Comparison of ENCODE assay signal across 10 cellular contexts in the genomic region with DNA sequence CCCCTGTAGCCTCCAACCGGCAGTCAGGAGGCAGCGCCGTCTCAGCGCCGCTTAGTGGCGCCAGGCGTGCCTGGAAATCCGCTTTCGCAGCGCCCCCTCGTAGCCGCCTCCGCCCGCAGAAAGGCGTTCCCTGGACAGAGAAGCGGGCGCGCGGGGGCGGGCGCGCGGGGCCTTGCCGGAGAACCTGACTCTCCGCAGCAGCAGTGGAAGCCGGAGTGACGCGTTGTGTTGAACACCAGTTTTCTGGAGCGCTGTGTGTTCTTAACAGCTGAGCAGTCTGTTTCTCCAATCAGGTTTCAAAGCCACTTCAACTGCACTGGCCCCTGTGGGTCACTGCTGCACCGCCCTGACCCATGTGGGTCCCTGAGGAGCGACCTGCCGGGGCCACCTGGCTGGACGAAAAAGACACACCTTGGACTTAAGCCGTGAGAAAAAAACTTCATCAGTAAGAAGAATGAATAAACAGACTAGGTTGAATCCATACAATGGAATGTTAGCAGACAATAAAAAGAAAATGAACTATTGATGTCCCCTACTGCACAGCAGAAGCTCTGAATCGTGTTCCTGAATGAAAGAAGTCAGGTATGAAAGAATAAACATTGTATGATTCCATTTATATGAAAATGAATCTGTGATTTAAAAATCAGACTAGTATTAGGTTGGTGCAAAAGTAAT. TPM values are rescaled to one million over a fixed set of nuclear protein-coding genes. Genes with fewer than 3 reads are reported as not detected.
A peak's percentile ranks its signal among the peaks of the same experiment; 100 is the strongest.
DNase-seq lines count a peak whose midpoint lies in the region; ATAC-seq, FAIRE-seq and TF ChIP-seq lines count a peak whose summit lies in the region.
"Not testable (repeated sequence)": the region's sequence is repeated elsewhere in the genome, so short reads cannot be mapped to it uniquely, and the experiment has no call there.
"Had no signal": no experiment of that assay in that cellular context is flagged by ENCODE, and none has a peak within 500 bp of the region (broad histone marks: within the 10 kb centered on the region; RNA-seq: fewer than 3 reads in every experiment).

No MANE protein-coding gene starts in this region.

- H3K4me1 ChIP-seq in CD8-positive, alpha-beta memory T cell (ENCODE audit: insufficient read depth, low read length); Panc1 (ENCODE audit: control insufficient read depth, insufficient read depth, low read length); adrenal gland (replicated peaks in 1 of 2); pancreas; thyroid gland: not testable (repeated sequence)

- in situ Hi-C loops in Panc1 (cut with HindIII; ENCODE audit: low pct_unique_long_range_greater_than_20kb, low sequenced_read_pairs): not testable (repeated sequence)

- POLR2A ChIA-PET in CD8-positive, alpha-beta memory T cell (lab: Charles Lee); Panc1 (lab: Charles Lee): not testable (repeated sequence)

- not testable (repeated sequence) for H3K36me3 Mint-ChIP-seq in CD8-positive, alpha-beta memory T cell

- not testable (repeated sequence) for H3K27ac ChIP-seq in CD8-positive, alpha-beta memory T cell (ENCODE audit: low read depth, low read length); pancreas; thyroid gland
- H3K27ac ChIP-seq in Panc1 (ENCODE audit: low read length): peak overlapping the region; percentile 75
- H3K27ac ChIP-seq in adrenal gland: peak overlapping the region in 1 of 5 donors; percentile 7

- CTCF ChIA-PET in CD8-positive, alpha-beta memory T cell (lab: Charles Lee); Panc1 (lab: Charles Lee): not testable (repeated sequence)

- ATAC-seq in HG02885 (IDR thresholded peaks at IDR 0.05; ENCODE audit: poor library complexity, unreplicated experiment) (peak; percentile 72), Panc1 (peak; percentile 82), esophagus mucosa (peak; percentile 63), pancreas (peak; percentile 90 to 96 (median 94))

- not testable (repeated sequence) for H3K4me1 Mint-ChIP-seq in CD8-positive, alpha-beta memory T cell

- H3K9me3 Mint-ChIP-seq in CD8-positive, alpha-beta memory T cell: not testable (repeated sequence)

- H3K27me3 Mint-ChIP-seq in CD8-positive, alpha-beta memory T cell: not testable (repeated sequence)

- H3K27ac Mint-ChIP-seq in CD8-positive, alpha-beta memory T cell: not testable (repeated sequence)

- peak; percentile 54 for TF ChIP-seq CTCF in Panc1 (IDR thresholded peaks at IDR 0.05)
- TF ChIP-seq CTCF in adrenal gland (IDR thresholded peaks at IDR 0.05): peak in 1 of 6 experiments; percentile 25
- not testable (repeated sequence) for TF ChIP-seq CTCF in pancreas (IDR thresholded peaks at IDR 0.05)
- TF ChIP-seq CTCF in thyroid gland (IDR thresholded peaks at IDR 0.05): peak in 1 of 6 experiments; percentile 24

- H3K4me3 ChIP-seq in CD8-positive, alpha-beta memory T cell (ENCODE audit: low read length): not testable (repeated sequence)
- H3K4me3 ChIP-seq in Panc1 (ENCODE audit: low read depth in 2 of 2, low read length in 2 of 2): peak overlapping the region; percentile 48 to 49
- H3K4me3 ChIP-seq in adrenal gland: peak overlapping the region in 1 of 4 donors; percentile 24
- peak overlapping the region in 2 of 4 donors; percentile 18 to 33 for H3K4me3 ChIP-seq in pancreas
- peak overlapping the region in 2 of 3 donors; percentile 19 to 37 for H3K4me3 ChIP-seq in thyroid gland (replicated peaks in 1 of 3)

- H3K27me3 ChIP-seq in CD8-positive, alpha-beta memory T cell (ENCODE audit: insufficient read depth, low read length, poor library complexity, severe bottlenecking); Panc1 (ENCODE audit: control insufficient read depth, insufficient read depth, low read length); adrenal gland; pancreas; thyroid gland: not testable (repeated sequence)

- peak in 1 of 5 donors; percentile 4 for DNase-seq in CD8-positive, alpha-beta memory T cell
- DNase-seq in Panc1 (ENCODE audit: low read depth, low spot score): not testable (repeated sequence)
- DNase-seq in adrenal gland (peak in 6 of 7 donors; percentile 13 to 55 (median 23)), kidney glomerular epithelial cell (lab: John Stamatoyannopoulos, UW) (peak; percentile 56), pancreas (peak in 2 of 6 donors; percentile 14 to 18), thyroid gland (peak; percentile 20 to 26)

- not testable (repeated sequence) for H3K9me3 ChIP-seq in CD8-positive, alpha-beta memory T cell (ENCODE audit: low read length); Panc1 (ENCODE audit: control insufficient read depth, insufficient read depth, low read depth, low read length); adrenal gland (replicated peaks in 1 of 3); pancreas; thyroid gland

- intact Hi-C loops in Panc1 (cut with micrococcal nuclease; ENCODE audit: unreplicated experiment); adrenal gland (cut with DNase I); pancreas (cut with DNase I); thyroid gland (cut with DNase I): not testable (repeated sequence)

- peak overlapping the region in 5 of 7 donors; percentile 10 to 61 (median 45) for H3K4me3 Mint-ChIP-seq in CD8-positive, alpha-beta memory T cell

- WGBS in adrenal gland, 4 donors: 2 to 5% (median 4%) methylated on average over 6 to 10 of the region's 35 CpGs
- WGBS in pancreas, 2 donors: 1 to 2% methylated on average over 6 to 11 of the region's 35 CpGs
- WGBS in thyroid gland, 2 donors: 9 to 10% methylated on average over 6 of the region's 35 CpGs

- not testable (repeated sequence) for H3K36me3 ChIP-seq in CD8-positive, alpha-beta memory T cell (ENCODE audit: insufficient read depth, low read length); Panc1 (ENCODE audit: control insufficient read depth, insufficient read depth, low read length); adrenal gland (replicated peaks in 1 of 2); pancreas; thyroid gland

- TF ChIP-seq POLR2A in adrenal gland (IDR thresholded peaks at IDR 0.05); thyroid gland (IDR thresholded peaks at IDR 0.05): not testable (repeated sequence)

- BruUV-seq in Panc1 (replicated peaks; lab: Mats Ljungman, UMichigan): not testable (repeated sequence)

- peak; percentile 60 for FAIRE-seq in pancreas (lab: Jason Lieb, UNC)

RNA-seq across cellular contexts. Expression of a gene that starts 22.8 kb away (rescaled TPM):
- total RNA-seq in CD8-positive, alpha-beta memory T cell: not detected
- polyA plus RNA-seq in CD8-positive, alpha-beta memory T cell: not detected
- 0.26 TPM for total RNA-seq in Panc1 (2021; ENCODE audit: unreplicated experiment)
- not detected for polyA plus RNA-seq in Panc1 (2012; ENCODE audit: insufficient read length)
- total RNA-seq in adrenal gland: 1 to 10 TPM in 1 of 8 donors, under 1 TPM in 2, not detected in 5; 0.25 to 1.2 (median 0.54) TPM
- under 1 TPM in 2 of 3 donors, not detected in 1; 0.24 to 0.44 TPM for polyA plus RNA-seq in adrenal gland
- total RNA-seq in esophagus mucosa: 193 TPM
- under 1 TPM in 1 of 6 donors, not detected in 5; 0.19 TPM for total RNA-seq in pancreas
- polyA plus RNA-seq in pancreas: 1 to 10 TPM in 1 of 2 donors, under 1 TPM in 1; 0.12 to 1.2 TPM
- total RNA-seq in thyroid gland: not detected
- total RNA-seq: cardiac septum, temporal lobe had no signal

Comparison
In these comparisons a context has a peak if more than half of its experiments do, and no peak if none do; other contexts are left out.
1. RNA of a gene that starts 22.8 kb away (total RNA-seq): 193 TPM in esophagus mucosa (single experiment); 0.26 TPM in Panc1 (single experiment), 0.25 to 1.2 TPM in adrenal gland, not detected in CD8-positive, alpha-beta memory T cell, 0.19 TPM in pancreas and not detected in thyroid gland; every median in the first group is over 10 times any median in the second.
2. Peak in every context shown above with its lines, with median percentiles within 50 percentile points of each other: ATAC-seq.